In genomic region chr3:14867936-14868570, GRCh38 we compare ENCODE assay signal across 1 cellular context.
A peak's percentile ranks its signal among the peaks of the same experiment; 100 is the strongest.
TF ChIP-seq lines count a peak whose summit lies in the region.

No MANE protein-coding gene starts in this region.

TF ChIP-seq in GM12878, 131 proteins besides CTCF, POLR2A, EP300 and RAD21 (continued from another document):
- TF ChIP-seq ATF3 (IDR thresholded peaks at IDR 0.05; ENCODE audit: borderline replicate concordance, extremely low read depth, low read depth, low read length) (no peak), HDAC2 (IDR thresholded peaks at IDR 0.05) (no peak), MEF2B (IDR thresholded peaks at IDR 0.05; ENCODE audit: partially characterized antibody, poor library complexity, severe bottlenecking) (peak; percentile 68)
